Comparison of ENCODE assay signal across 1 cellular context in the genomic region with DNA sequence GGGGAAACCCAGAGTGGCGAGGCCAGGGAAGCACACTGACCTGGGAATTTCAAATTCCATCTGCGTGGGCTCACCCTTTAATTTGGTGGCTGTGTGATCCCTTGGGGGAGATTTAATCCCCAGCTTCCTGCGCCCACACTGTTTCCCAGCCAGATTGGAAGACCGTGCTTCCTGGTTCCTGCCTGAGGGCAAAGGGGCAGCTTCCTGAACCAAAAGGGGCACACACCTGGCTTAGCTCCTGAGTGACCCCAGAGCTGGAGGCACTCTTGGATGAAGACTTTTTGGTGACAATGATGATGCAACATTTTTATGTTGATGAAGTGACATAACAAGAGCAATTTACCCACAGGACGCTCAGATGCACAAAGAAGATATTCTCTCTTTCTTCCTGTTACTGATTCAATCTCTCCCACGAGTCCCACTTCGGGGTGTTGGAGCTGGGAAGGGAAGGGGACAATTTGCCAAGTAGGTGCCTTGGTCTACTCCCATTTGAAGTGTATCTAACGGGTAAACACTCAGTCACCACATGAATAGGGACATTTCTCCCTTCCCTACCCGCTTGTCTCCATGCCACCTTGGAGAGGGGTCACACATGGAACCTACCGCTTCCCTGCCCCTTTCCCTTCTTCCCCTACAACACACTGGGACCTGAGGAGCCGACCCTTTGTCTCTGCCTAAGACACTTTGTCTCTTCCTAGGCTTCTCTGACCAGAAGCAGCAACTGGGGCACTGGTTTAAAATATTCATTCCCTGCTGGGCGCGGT.
TF ChIP-seq lines count a peak whose summit lies in the region.

No MANE protein-coding gene starts in this region.

TF ChIP-seq in HEK293, 187 proteins besides CTCF, POLR2A, EP300 and RAD21 (continued from another document):
- TF ChIP-seq REST (tag by site-specific recombination; IDR thresholded peaks at IDR 0.05) (peak; percentile 72), ZNF621 (tag by site-specific recombination; IDR thresholded peaks at IDR 0.05) (no peak), ZFP3 (tag by site-specific recombination; IDR thresholded peaks at IDR 0.05; ENCODE audit: low read depth) (no peak), ZBTB6 (tag by site-specific recombination; IDR thresholded peaks at IDR 0.05) (no peak), ZNF335 (tag by site-specific recombination; conservative IDR thresholded peaks at IDR 0.05) (peak; percentile 46; the same call in 1 of the 2 replicates), SP7 (tag by site-specific recombination; IDR thresholded peaks at IDR 0.05) (peak; percentile 54), ZBTB17 (tag by site-specific recombination; IDR thresholded peaks at IDR 0.05) (0 out of 2 replicates have a peak, but pooled peaks have one; percentile 47), ZNF423 (tag by site-specific recombination; IDR thresholded peaks at IDR 0.05) (no peak), EGR2 (tag by site-specific recombination; IDR thresholded peaks at IDR 0.05; ENCODE audit: low read depth) (peak; percentile 77), ZNF426 (tag by site-specific recombination; IDR thresholded peaks at IDR 0.05) (no peak)
- TF ChIP-seq, protein P1, sequence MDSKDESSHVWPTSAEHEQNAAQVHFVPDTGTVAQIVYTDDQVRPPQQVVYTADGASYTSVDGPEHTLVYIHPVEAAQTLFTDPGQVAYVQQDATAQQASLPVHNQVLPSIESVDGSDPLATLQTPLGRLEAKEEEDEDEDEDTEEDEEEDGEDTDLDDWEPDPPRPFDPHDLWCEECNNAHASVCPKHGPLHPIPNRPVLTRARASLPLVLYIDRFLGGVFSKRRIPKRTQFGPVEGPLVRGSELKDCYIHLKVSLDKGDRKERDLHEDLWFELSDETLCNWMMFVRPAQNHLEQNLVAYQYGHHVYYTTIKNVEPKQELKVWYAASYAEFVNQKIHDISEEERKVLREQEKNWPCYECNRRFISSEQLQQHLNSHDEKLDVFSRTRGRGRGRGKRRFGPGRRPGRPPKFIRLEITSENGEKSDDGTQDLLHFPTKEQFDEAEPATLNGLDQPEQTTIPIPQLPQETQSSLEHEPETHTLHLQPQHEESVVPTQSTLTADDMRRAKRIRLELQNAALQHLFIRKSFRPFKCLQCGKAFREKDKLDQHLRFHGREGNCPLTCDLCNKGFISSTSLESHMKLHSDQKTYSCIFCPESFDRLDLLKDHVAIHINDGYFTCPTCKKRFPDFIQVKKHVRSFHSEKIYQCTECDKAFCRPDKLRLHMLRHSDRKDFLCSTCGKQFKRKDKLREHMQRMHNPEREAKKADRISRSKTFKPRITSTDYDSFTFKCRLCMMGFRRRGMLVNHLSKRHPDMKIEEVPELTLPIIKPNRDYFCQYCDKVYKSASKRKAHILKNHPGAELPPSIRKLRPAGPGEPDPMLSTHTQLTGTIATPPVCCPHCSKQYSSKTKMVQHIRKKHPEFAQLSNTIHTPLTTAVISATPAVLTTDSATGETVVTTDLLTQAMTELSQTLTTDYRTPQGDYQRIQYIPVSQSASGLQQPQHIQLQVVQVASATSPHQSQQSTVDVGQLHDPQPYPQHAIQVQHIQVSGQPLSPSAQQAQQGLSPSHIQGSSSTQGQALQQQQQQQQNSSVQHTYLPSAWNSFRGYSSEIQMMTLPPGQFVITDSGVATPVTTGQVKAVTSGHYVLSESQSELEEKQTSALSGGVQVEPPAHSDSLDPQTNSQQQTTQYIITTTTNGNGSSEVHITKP (tag by site-specific recombination; IDR thresholded peaks at IDR 0.05), result peak; percentile 27; the same call in 1 of the 2 replicates
